13 cellular contexts compared by ENCODE assay signal in the genomic region with DNA sequence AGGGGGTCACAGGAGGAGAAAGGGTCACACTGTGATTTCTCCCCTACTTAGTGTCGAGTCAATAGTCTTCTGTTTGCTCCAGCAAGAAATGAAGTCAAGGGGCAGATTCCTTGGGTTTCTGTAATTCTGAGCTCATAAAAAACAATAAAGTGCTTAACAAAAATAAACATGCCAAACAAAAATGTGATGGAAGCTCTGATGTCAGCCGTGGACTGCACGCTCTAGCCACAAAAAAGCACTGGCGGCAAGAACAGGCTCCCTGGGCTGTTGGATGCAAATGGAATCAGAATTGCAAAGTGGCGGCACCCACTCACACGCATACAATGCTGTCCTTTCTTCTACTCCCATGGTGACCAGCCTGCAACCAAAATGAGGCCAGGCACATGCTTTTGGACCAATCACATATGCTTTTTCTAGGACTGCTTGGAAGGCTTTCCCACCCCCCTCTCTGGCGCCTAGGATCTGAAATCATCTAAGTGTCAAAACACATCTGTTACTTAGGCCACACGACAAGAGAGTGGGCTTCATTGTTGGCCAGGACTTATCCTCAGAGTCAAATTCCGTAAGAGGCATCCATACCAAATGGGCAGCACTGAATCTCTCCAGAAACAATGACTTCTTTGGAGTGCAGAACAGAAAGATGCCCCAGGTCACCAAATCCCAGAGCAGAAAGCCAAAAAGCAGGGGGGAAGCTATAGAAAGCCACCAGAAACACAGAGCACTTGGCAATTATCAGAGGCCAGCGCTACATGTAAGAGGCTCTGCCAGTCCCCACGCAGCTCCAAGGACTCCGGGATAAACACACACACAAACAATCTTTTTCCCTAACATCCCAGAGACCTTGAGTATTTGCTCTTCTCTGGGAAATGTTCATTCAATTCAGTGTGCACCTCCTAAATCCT. TPM values are rescaled to one million over a fixed set of nuclear protein-coding genes. Genes with fewer than 3 reads are reported as not detected.
DNase-seq lines count a peak whose midpoint lies in the region; ATAC-seq and TF ChIP-seq lines count a peak whose summit lies in the region.
"Had no signal": no experiment of that assay in that cellular context is flagged by ENCODE, and none has a peak within 500 bp of the region (broad histone marks: within the 10 kb centered on the region; RNA-seq: fewer than 3 reads in every experiment).

No MANE protein-coding gene starts in this region.

- no peaks in the 10 kb centered on the region for H3K27me3 Mint-ChIP-seq in chondrocyte (ENCODE audit: low read depth)
- H3K27me3 Mint-ChIP-seq: activated CD8-positive, alpha-beta T cell treated with anti-CD3 and anti-CD28 coated beads for 36 hours had no signal

- H3K36me3 ChIP-seq in HEK293 (ENCODE audit: control insufficient read depth in 2 of 2, insufficient read depth in 1 of 2, low read length in 2 of 2) (peaks cover 0 to 12% of the 10 kb centered on the region in 2 experiments; a peak in 1 of 3 replicates), stomach smooth muscle (ENCODE audit: control insufficient read depth in 2 of 2, insufficient read depth in 2 of 2, low read length in 2 of 2) (peaks cover 5 to 9% of the 10 kb centered on the region in 2 donors)

- ATAC-seq in HG03571 (IDR thresholded peaks at IDR 0.05; ENCODE audit: unreplicated experiment): no peak
- no peak for ATAC-seq in HG03460 (IDR thresholded peaks at IDR 0.05; ENCODE audit: unreplicated experiment)
- ATAC-seq: activated CD8-positive, alpha-beta T cell treated with anti-CD3 and anti-CD28 coated beads for 36 hours had no signal

- H3K4me3 Mint-ChIP-seq in chondrocyte (ENCODE audit: unreplicated experiment): peak overlapping the region; percentile 50
- H3K4me3 Mint-ChIP-seq: activated CD8-positive, alpha-beta T cell treated with anti-CD3 and anti-CD28 coated beads for 36 hours had no signal

- no peaks in the 10 kb centered on the region for H3K9me3 ChIP-seq in HEK293 (ENCODE audit: control insufficient read depth, insufficient read depth, low read depth, low read length)
- H3K9me3 ChIP-seq in stomach smooth muscle (ENCODE audit: control insufficient read depth in 2 of 2, low read length in 2 of 2): no peaks in the 10 kb centered on the region
- H3K9me3 ChIP-seq: adrenal gland had no signal

- DNase-seq in chondrocyte (ENCODE audit: low spot score) (no peak), kidney glomerular epithelial cell (lab: John Stamatoyannopoulos, UW) (peak; percentile 46), NCI-H2196 (lab: John Stamatoyannopoulos, UW; ENCODE audit: unreplicated experiment) (no peak)
- no peak for DNase-seq in effector CD4-positive, alpha-beta T cell
- DNase-seq: activated CD8-positive, alpha-beta T cell treated with anti-CD3 and anti-CD28 coated beads for 36 hours; DMS 273 treated with DMSO at 0.1 percent for 48 hours; NCI-H2171 had no signal

- no peak for TF ChIP-seq CTCF in HEK293 (tag by site-specific recombination; IDR thresholded peaks at IDR 0.05)
- TF ChIP-seq CTCF in chondrocyte (IDR thresholded peaks at IDR 0.05): no peak

- no peaks in the 10 kb centered on the region for H3K9me3 Mint-ChIP-seq in chondrocyte (ENCODE audit: low read depth)
- H3K9me3 Mint-ChIP-seq: activated CD8-positive, alpha-beta T cell treated with anti-CD3 and anti-CD28 coated beads for 36 hours had no signal

- no peak overlapping the region for H3K27ac ChIP-seq in HEK293 (ENCODE audit: extremely low read depth, low read depth, low read length)
- peak overlapping the region; percentile 58 for H3K27ac ChIP-seq in stomach smooth muscle (ENCODE audit: low read length)
- H3K27ac ChIP-seq: SK-N-MC had no signal

- peak overlapping the region; percentile 97 for H3K27ac Mint-ChIP-seq in chondrocyte (ENCODE audit: unreplicated experiment)
- H3K27ac Mint-ChIP-seq: activated CD8-positive, alpha-beta T cell treated with anti-CD3 and anti-CD28 coated beads for 36 hours had no signal

- H3K9ac ChIP-seq in stomach smooth muscle (ENCODE audit: low read length in 2 of 2): no peak overlapping the region

- H3K4me3 ChIP-seq in HEK293 (ENCODE audit: low read depth, low read length) (no peak overlapping the region), stomach smooth muscle (ENCODE audit: low read length in 2 of 2) (peak overlapping the region in 1 of 2 donors; percentile 35)
- H3K4me3 ChIP-seq: adrenal gland, SK-N-MC had no signal

- peaks cover 7% of the 10 kb centered on the region for H3K4me1 ChIP-seq in HEK293 (ENCODE audit: control insufficient read depth, insufficient read depth, low read length)
- peaks cover 76% of the 10 kb centered on the region for H3K4me1 ChIP-seq in stomach smooth muscle (ENCODE audit: control insufficient read depth, insufficient read depth, low read length)

- H3K36me3 Mint-ChIP-seq in chondrocyte (ENCODE audit: low read depth): peaks cover 47% of the 10 kb centered on the region

- H3K27me3 ChIP-seq in stomach smooth muscle (ENCODE audit: control insufficient read depth in 1 of 2, insufficient read depth in 2 of 2, low read length in 2 of 2): no peaks in the 10 kb centered on the region
- H3K27me3 ChIP-seq: adrenal gland had no signal

- peaks cover 99% of the 10 kb centered on the region for H3K4me1 Mint-ChIP-seq in chondrocyte (ENCODE audit: low read depth)

- CTCF ChIA-PET in HEK293 (lab: Yijun Ruan, JAX): interaction anchor here (0.6 to 1.0 kb wide), 2 partner anchors 61 to 355 kb away, joined by 3 to 4 read pairs; no protein-coding TSS in a partner anchor

- POLR2A ChIA-PET in HEK293 (lab: Yijun Ruan, JAX): interaction anchor here (0.7 to 2.2 kb wide), 3 partner anchors 9 to 487 kb away, joined by 3 to 11 read pairs (median 4); partner anchors contain the start of gene C1orf198

TF ChIP-seq in HEK293, 187 proteins besides CTCF, POLR2A, EP300 and RAD21 (continues in another document):
- TF ChIP-seq ZNF776 (tag by site-specific recombination; IDR thresholded peaks at IDR 0.05; ENCODE audit: borderline replicate concordance) (no peak), MZF1 (tag by site-specific recombination; IDR thresholded peaks at IDR 0.05; ENCODE audit: borderline replicate concordance) (no peak), ZNF211 (tag by site-specific recombination; IDR thresholded peaks at IDR 0.05; ENCODE audit: low read depth) (no peak), ZNF561 (tag by site-specific recombination; IDR thresholded peaks at IDR 0.05; ENCODE audit: borderline replicate concordance) (0 out of 2 replicates have a peak, but pooled peaks have one; percentile 24), ZNF157 (tag by site-specific recombination; IDR thresholded peaks at IDR 0.05) (no peak), SP7 (tag by site-specific recombination; IDR thresholded peaks at IDR 0.05) (no peak), ZNF324 (tag by site-specific recombination; IDR thresholded peaks at IDR 0.05) (no peak), REST (tag by site-specific recombination; IDR thresholded peaks at IDR 0.05) (no peak)
- TF ChIP-seq, protein P1, sequence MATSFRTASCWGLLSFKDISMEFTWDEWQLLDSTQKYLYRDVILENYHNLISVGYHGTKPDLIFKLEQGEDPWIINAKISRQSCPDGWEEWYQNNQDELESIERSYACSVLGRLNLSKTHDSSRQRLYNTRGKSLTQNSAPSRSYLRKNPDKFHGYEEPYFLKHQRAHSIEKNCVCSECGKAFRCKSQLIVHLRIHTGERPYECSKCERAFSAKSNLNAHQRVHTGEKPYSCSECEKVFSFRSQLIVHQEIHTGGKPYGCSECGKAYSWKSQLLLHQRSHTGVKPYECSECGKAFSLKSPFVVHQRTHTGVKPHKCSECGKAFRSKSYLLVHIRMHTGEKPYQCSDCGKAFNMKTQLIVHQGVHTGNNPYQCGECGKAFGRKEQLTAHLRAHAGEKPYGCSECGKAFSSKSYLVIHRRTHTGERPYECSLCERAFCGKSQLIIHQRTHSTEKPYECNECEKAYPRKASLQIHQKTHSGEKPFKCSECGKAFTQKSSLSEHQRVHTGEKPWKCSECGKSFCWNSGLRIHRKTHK (tag by site-specific recombination; IDR thresholded peaks at IDR 0.05): no peak
- TF ChIP-seq, protein P2, sequence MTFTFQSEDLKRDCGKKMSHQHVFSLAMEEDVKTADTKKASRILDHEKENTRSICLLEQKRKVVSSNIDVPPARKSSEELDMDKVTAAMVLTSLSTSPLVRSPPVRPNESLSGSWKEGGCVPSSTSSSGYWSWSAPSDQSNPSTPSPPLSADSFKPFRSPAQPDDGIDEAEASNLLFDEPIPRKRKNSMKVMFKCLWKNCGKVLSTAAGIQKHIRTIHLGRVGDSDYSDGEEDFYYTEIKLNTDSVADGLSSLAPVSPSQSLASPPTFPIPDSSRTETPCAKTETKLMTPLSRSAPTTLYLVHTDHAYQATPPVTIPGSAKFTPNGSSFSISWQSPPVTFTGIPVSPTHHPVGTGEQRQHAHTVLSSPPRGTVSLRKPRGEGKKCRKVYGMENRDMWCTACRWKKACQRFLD (tag by site-specific recombination; IDR thresholded peaks at IDR 0.05): no peak

RNA-seq across cellular contexts. Expression of gene C1orf198, which starts 9.2 kb away (rescaled TPM):
- total RNA-seq in chondrocyte: 474 to 505 TPM (median 492 TPM) in 3 replicates
